Comparison of ENCODE assay signal across 30 cellular contexts in the genomic region with DNA sequence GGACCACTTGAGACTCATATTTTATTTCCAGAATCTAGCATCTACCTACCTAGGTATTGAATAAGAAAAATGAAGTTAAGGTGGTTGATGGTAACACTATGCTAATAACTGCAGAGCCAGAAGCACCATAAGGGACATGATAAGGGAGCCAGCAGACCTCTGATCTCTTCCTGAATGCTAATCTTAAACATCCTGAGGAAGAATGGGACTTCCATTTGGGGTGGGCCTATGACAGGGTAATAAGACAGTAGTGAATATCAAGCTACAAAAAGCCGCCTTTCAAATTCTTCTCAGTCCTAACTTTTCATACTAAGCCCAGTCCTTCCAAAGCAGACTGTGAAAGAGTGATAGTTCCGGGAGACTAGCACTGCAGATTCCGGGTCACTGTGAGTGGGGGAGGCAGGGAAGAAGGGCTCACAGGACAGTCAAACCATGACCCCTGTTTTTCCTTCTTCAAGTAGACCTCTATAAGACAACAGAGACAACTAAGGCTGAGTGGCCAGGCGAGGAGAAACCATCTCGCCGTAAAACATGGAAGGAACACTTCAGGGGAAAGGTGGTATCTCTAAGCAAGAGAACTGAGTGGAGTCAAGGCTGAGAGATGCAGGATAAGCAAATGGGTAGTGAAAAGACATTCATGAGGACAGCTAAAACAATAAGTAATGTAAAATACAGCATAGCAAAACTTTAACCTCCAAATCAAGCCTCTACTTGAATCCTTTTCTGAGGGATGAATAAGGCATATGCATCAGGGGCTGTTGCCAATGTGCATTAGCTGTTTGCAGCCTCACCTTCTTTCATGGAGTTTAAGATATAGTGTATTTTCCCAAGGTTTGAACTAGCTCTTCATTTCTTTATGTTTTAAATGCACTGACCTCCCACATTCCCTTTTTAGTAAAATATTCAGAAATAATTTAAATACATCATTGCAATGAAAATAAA. TPM values are rescaled to one million over a fixed set of nuclear protein-coding genes. Genes with fewer than 3 reads are reported as not detected.
"Had no signal": no experiment of that assay in that cellular context is flagged by ENCODE, and none has a peak within 500 bp of the region (broad histone marks: within the 10 kb centered on the region; RNA-seq: fewer than 3 reads in every experiment).

No MANE protein-coding gene starts in this region.

- DNase-seq: dermis blood vessel endothelial cell; heart left ventricle; hippocampal formation; left colon; naive thymus-derived CD4-positive, alpha-beta T cell; posterior cingulate gyrus; stimulated activated CD4-positive, alpha-beta T cell treated with anti-CD3 and anti-CD28 coated beads, Interleukin-2, amount 100 ng/mL, for 24 hours; stimulated activated CD4-positive, alpha-beta T cell treated with anti-CD3 and anti-CD28 coated beads, Interleukin-4, amount 100 ng/mL, for 4 hours; stimulated activated naive B cell treated with anti-CD40 and anti-IgM and Interleukin-4, amounts not matched to agents 10 μg/mL and 1 μg/mL and 100 μg/mL, for 72 hours; stimulated activated naive CD8-positive, alpha-beta T cell treated with anti-CD3 and anti-CD28 coated beads, Interleukin-15, amount 100 ng/mL, for 72 hours; testis; upper lobe of right lung had no signal

- H3K4me3 Mint-ChIP-seq: naive thymus-derived CD4-positive, alpha-beta T cell; stimulated activated naive B cell treated with anti-CD40 and anti-IgM and Interleukin-4, amounts not matched to agents 10 μg/mL and 1 μg/mL and 100 μg/mL, for 72 hours; stimulated activated naive CD8-positive, alpha-beta T cell treated with anti-CD3 and anti-CD28 coated beads, Interleukin-15, amount 100 ng/mL, for 72 hours had no signal

- H3K4me3 ChIP-seq: heart left ventricle, testis, tibial nerve, upper lobe of right lung, vagina had no signal

- H3K4me1 Mint-ChIP-seq: naive thymus-derived CD4-positive, alpha-beta T cell; stimulated activated naive B cell treated with anti-CD40 and anti-IgM and Interleukin-4, amounts not matched to agents 10 μg/mL and 1 μg/mL and 100 μg/mL, for 72 hours; stimulated activated naive CD8-positive, alpha-beta T cell treated with anti-CD3 and anti-CD28 coated beads, Interleukin-15, amount 100 ng/mL, for 72 hours had no signal

- H3K9me3 Mint-ChIP-seq: stimulated activated naive CD8-positive, alpha-beta T cell treated with anti-CD3 and anti-CD28 coated beads, Interleukin-15, amount 100 ng/mL, for 72 hours had no signal

- FAIRE-seq: endothelial cell of umbilical vein had no signal

- H3K27ac ChIP-seq: heart left ventricle, neutrophil, testis, tibial nerve, upper lobe of right lung, vagina had no signal

- H3K36me3 Mint-ChIP-seq: naive thymus-derived CD4-positive, alpha-beta T cell; stimulated activated naive B cell treated with anti-CD40 and anti-IgM and Interleukin-4, amounts not matched to agents 10 μg/mL and 1 μg/mL and 100 μg/mL, for 72 hours had no signal

- H3K9me3 ChIP-seq: heart left ventricle, neutrophil, testis, tibial nerve, upper lobe of right lung, vagina had no signal

- ATAC-seq: left colon; naive thymus-derived CD4-positive, alpha-beta T cell; stimulated activated naive B cell treated with anti-CD40 and anti-IgM and Interleukin-4, amounts not matched to agents 10 μg/mL and 1 μg/mL and 100 μg/mL, for 72 hours; stimulated activated naive CD8-positive, alpha-beta T cell treated with anti-CD3 and anti-CD28 coated beads, Interleukin-15, amount 100 ng/mL, for 72 hours; upper lobe of right lung had no signal

- H3K4me1 ChIP-seq: heart left ventricle, testis, tibial nerve, upper lobe of right lung, vagina had no signal

- H3K36me3 ChIP-seq: heart left ventricle, neutrophil, tibial nerve, upper lobe of right lung, vagina had no signal

- H3K27ac Mint-ChIP-seq: naive thymus-derived CD4-positive, alpha-beta T cell; stimulated activated naive B cell treated with anti-CD40 and anti-IgM and Interleukin-4, amounts not matched to agents 10 μg/mL and 1 μg/mL and 100 μg/mL, for 72 hours; stimulated activated naive CD8-positive, alpha-beta T cell treated with anti-CD3 and anti-CD28 coated beads, Interleukin-15, amount 100 ng/mL, for 72 hours had no signal

- H3K27me3 ChIP-seq: neutrophil, testis, tibial nerve, upper lobe of right lung, vagina had no signal

RNA-seq across cellular contexts. Expression of gene HBB, which starts 2.1 kb away (rescaled TPM):
- total RNA-seq: dermis blood vessel endothelial cell, endothelial cell of umbilical vein, glomerular endothelial cell, kidney epithelial cell, lung microvascular endothelial cell, osteocyte, pulmonary artery endothelial cell had no signal
- polyA plus RNA-seq: endothelial cell of umbilical vein, neural cell had no signal

RNA-seq across cellular contexts. Expression of gene HBD, which starts 9.5 kb away (rescaled TPM):
- total RNA-seq: dermis blood vessel endothelial cell; endothelial cell of umbilical vein; frontal cortex; glomerular endothelial cell; kidney epithelial cell; left colon; lung microvascular endothelial cell; naive thymus-derived CD4-positive, alpha-beta T cell; osteocyte; pulmonary artery endothelial cell; skeletal muscle tissue; testis; upper lobe of right lung; vagina had no signal
- polyA plus RNA-seq: endothelial cell of umbilical vein; esophagus; heart left ventricle; naive thymus-derived CD4-positive, alpha-beta T cell; neural cell had no signal

RNA-seq across cellular contexts. Expression of gene OR51V1, which starts 24.3 kb away (rescaled TPM):
- total RNA-seq: dermis blood vessel endothelial cell; endothelial cell of umbilical vein; frontal cortex; glomerular endothelial cell; heart left ventricle; kidney epithelial cell; left colon; liver; lung microvascular endothelial cell; mesenteric fat pad; mononuclear cell; naive thymus-derived CD4-positive, alpha-beta T cell; osteocyte; pulmonary artery endothelial cell; sciatic nerve; skeletal muscle tissue; subcutaneous adipose tissue; testis; tibial nerve; upper lobe of right lung; vagina had no signal
- polyA plus RNA-seq: endothelial cell of umbilical vein; esophagus; heart left ventricle; liver; naive thymus-derived CD4-positive, alpha-beta T cell; neural cell had no signal

RNA-seq across cellular contexts. Expression of gene HBG1, which starts 24.8 kb away (rescaled TPM):
- total RNA-seq: dermis blood vessel endothelial cell; endothelial cell of umbilical vein; glomerular endothelial cell; heart left ventricle; kidney epithelial cell; left colon; lung microvascular endothelial cell; mesenteric fat pad; mononuclear cell; naive thymus-derived CD4-positive, alpha-beta T cell; osteocyte; pulmonary artery endothelial cell; subcutaneous adipose tissue; testis; tibial nerve; upper lobe of right lung; vagina had no signal
- polyA plus RNA-seq: esophagus; heart left ventricle; liver; naive thymus-derived CD4-positive, alpha-beta T cell; neural cell had no signal

RNA-seq across cellular contexts. Expression of gene HBG2, which starts 29.8 kb away (rescaled TPM):
- total RNA-seq: dermis blood vessel endothelial cell; endothelial cell of umbilical vein; glomerular endothelial cell; kidney epithelial cell; left colon; lung microvascular endothelial cell; mesenteric fat pad; naive thymus-derived CD4-positive, alpha-beta T cell; osteocyte; pulmonary artery endothelial cell; subcutaneous adipose tissue; testis; tibial nerve; vagina had no signal
- polyA plus RNA-seq: esophagus; heart left ventricle; naive thymus-derived CD4-positive, alpha-beta T cell; neural cell had no signal
